In the genomic region with DNA sequence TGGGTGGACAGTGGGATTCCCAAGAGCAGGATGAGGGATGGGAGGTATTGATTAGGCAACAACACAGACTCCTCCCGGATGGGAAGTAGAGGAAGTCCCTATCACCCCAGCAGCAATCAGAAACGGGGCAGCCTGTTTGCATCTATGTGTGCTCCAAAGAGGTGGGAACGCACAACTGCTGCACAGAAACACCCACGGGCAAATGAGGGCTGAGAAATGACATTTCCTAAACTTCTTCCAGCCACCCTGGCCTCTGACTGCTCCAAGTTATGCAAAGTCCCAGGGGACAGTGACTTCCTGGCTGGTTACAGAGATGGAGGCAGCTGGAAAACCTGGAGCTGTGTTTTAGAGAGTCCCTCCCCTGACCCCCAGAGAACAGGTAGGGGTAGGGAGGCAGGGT, we compare ENCODE assay signal across 18 cellular contexts. TPM values are rescaled to one million over a fixed set of nuclear protein-coding genes. Genes with fewer than 3 reads are reported as not detected.
"Had no signal": no experiment of that assay in that cellular context is flagged by ENCODE, and none has a peak within 500 bp of the region (broad histone marks: within the 10 kb centered on the region; RNA-seq: fewer than 3 reads in every experiment).

No MANE protein-coding gene starts in this region.

- H3K9me3 Mint-ChIP-seq: activated naive CD4-positive, alpha-beta T cell treated with anti-CD3 and anti-CD28 coated beads, Interleukin-2, amount 50 U/mL, for 72 hours; activated T-helper 17 cell treated with anti-CD3 and anti-CD28 coated beads, Interleukin-2, amount 50 U/mL, for 72 hours; naive thymus-derived CD8-positive, alpha-beta T cell; stimulated activated naive CD8-positive, alpha-beta T cell treated with anti-CD3 and anti-CD28 coated beads, Interleukin-15, amount 100 ng/mL, for 72 hours; T-helper 1 cell treated with Interleukin-12 subunit alpha and Interleukin-12 subunit beta and Interleukin-4 antibody, amounts not matched to agents 30 μg/mL and 1 μg/mL, for 36 hours had no signal

- ATAC-seq: esophagus mucosa; lower lobe of right lung; naive thymus-derived CD8-positive, alpha-beta T cell; psoas muscle had no signal

- H3K4me3 ChIP-seq: lower lobe of right lung, psoas muscle, testis had no signal

- H3K4me3 Mint-ChIP-seq: activated T-helper 17 cell treated with anti-CD3 and anti-CD28 coated beads, Interleukin-2, amount 50 U/mL, for 72 hours; naive thymus-derived CD8-positive, alpha-beta T cell had no signal

- H3K36me3 ChIP-seq: lower lobe of right lung had no signal

- H3K36me3 Mint-ChIP-seq: activated naive CD4-positive, alpha-beta T cell treated with anti-CD3 and anti-CD28 coated beads, Interleukin-2, amount 50 U/mL, for 72 hours; naive thymus-derived CD8-positive, alpha-beta T cell had no signal

- H3K27ac ChIP-seq: lower lobe of right lung, psoas muscle, testis had no signal

- H3K27me3 ChIP-seq: testis had no signal

- H3K4me1 ChIP-seq: lower lobe of right lung, psoas muscle had no signal

- H3K9me3 ChIP-seq: lower lobe of right lung, psoas muscle, testis had no signal

- H3K27ac Mint-ChIP-seq: activated T-helper 17 cell treated with anti-CD3 and anti-CD28 coated beads, Interleukin-2, amount 50 U/mL, for 72 hours had no signal

- DNase-seq: activated CD4-positive, alpha-beta T cell treated with anti-CD3 and anti-CD28 coated beads, Interleukin-2, amount 50 U/mL, for 1 hour; activated CD4-positive, CD25-positive, alpha-beta regulatory T cell; activated T-cell treated with anti-CD3 and anti-CD28 coated beads for 4 hours; amygdala; hypothalamus; lower lobe of right lung; nucleus accumbens; psoas muscle; stimulated activated CD4-positive, alpha-beta T cell treated with anti-CD3 and anti-CD28 coated beads, Interleukin-2, amount 100 ng/mL, for 48 hours; stimulated activated naive CD8-positive, alpha-beta T cell treated with anti-CD3 and anti-CD28 coated beads, Interleukin-15, amount 100 ng/mL, for 72 hours; testis had no signal

RNA-seq across cellular contexts. Expression of a gene that starts 42.6 kb away (rescaled TPM):
- total RNA-seq: activated CD8-positive, alpha-beta memory T cell treated with anti-CD3 and anti-CD28 coated beads for 36 hours; activated T-helper 17 cell treated with anti-CD3 and anti-CD28 coated beads, Interleukin-2, amount 50 U/mL, for 72 hours; dermis microvascular lymphatic vessel endothelial cell; esophagus mucosa; naive thymus-derived CD8-positive, alpha-beta T cell; psoas muscle had no signal
- polyA plus RNA-seq: naive thymus-derived CD8-positive, alpha-beta T cell; psoas muscle had no signal
